ENCODE assay signal across 8 cellular contexts in the genomic region with DNA sequence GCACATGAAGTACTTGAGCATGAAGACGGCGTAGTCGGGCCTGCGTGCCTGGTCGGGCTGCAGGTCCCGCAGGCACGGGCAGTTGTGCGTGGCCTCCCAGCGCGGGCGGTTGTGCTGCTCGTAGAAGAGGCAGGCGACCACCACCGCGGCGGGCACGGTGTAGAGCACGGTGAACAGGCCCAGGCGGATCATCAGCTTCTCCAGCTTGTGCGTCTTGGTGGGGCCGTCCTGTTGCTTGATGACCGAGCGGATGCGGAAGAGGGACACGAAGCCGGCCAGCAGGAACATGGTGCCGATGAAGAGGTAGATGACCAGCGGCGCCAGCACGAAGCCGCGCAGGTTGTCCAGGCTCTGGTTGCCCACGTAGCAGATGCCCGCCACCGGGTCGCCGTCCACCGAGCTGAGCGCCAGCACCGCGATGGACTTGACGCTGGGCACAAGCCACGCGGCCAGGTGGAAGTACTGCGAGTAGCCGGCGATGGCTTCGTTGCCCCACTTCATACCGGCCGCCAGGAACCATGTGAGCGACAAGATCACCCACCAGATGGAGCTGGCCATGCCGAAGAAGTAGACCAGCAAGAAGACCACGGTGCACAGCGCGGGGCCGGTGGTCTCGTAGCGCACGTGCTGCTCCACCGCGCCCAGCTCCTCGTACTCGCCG. TPM values are rescaled to one million over a fixed set of nuclear protein-coding genes. Genes with fewer than 3 reads are reported as not detected.
A peak's percentile ranks its signal among the peaks of the same experiment; 100 is the strongest.
DNase-seq lines count a peak whose midpoint lies in the region; ATAC-seq and TF ChIP-seq lines count a peak whose summit lies in the region.

No MANE protein-coding gene starts in this region.

- no peak overlapping the region for H3K27ac Mint-ChIP-seq in naive B cell

- CTCF ChIA-PET in AG04450 (lab: Charles Lee) = interaction anchor here (0.9 to 9.5 kb wide), 4 partner anchors 26 to 1243 kb away, joined by 3 to 215 read pairs (median 4); no protein-coding TSS in a partner anchor

- H3K4me3 Mint-ChIP-seq in naive B cell = peak overlapping the region; percentile 74 to 96 (median 79)

- ATAC-seq in naive B cell (ENCODE audit: low read depth in 2 of 2) (no peak), HG03457 (IDR thresholded peaks at IDR 0.05; ENCODE audit: unreplicated experiment) (no peak), GM18868 (IDR thresholded peaks at IDR 0.05; ENCODE audit: unreplicated experiment) (no peak)

- H3K27me3 ChIP-seq in AG04450 (ENCODE audit: control insufficient read depth, insufficient read depth, low read length) = no peaks in the 10 kb centered on the region
- peaks cover 35% of the 10 kb centered on the region for H3K27me3 ChIP-seq in HUES64 (ENCODE audit: insufficient read depth, low read length)
- no peaks in the 10 kb centered on the region for H3K27me3 ChIP-seq in dorsolateral prefrontal cortex

- WGBS in HUES64 = 3% methylated on average over 64 of the region's 64 CpGs

- peaks cover 19 to 47% (median 27%) of the 10 kb centered on the region in 3 donors for H3K4me1 Mint-ChIP-seq in naive B cell

- no peaks in the 10 kb centered on the region; the same call in 1 of the 2 replicates for H3K9me3 ChIP-seq in AG04450 (ENCODE audit: control insufficient read depth, insufficient read depth, low read length)
- no peaks in the 10 kb centered on the region for H3K9me3 ChIP-seq in HUES64 (ENCODE audit: insufficient read depth, low read depth, low read length)

- no peaks in the 10 kb centered on the region for H3K36me3 ChIP-seq in HUES64 (ENCODE audit: insufficient read depth, low read length)

- peaks cover 0 to 2% (median 0%) of the 10 kb centered on the region in 7 donors for H3K9me3 Mint-ChIP-seq in naive B cell

- intact Hi-C loops in dorsolateral prefrontal cortex (cut with DNase I) = loop anchor here (2.0 to 10.0 kb wide), 10 partner anchors 72 to 515 kb away; a partner anchor contains a TSS

- peak overlapping the region; percentile 72 for H3K4me3 ChIP-seq in AG04450 (ENCODE audit: low read depth, low read length)
- H3K4me3 ChIP-seq in HUES64 (ENCODE audit: low read length) = peak overlapping the region; percentile 68
- peak overlapping the region; percentile 26 to 89 (median 60) for H3K4me3 ChIP-seq in dorsolateral prefrontal cortex

- POLR2A ChIA-PET in AG04450 (lab: Yijun Ruan, JAX) = interaction anchor here (1.0 kb wide), 1 partner anchor 640 kb away, joined by 3 read pairs; no protein-coding TSS in a partner anchor

- H3K4me1 ChIP-seq in HUES64 (ENCODE audit: insufficient read depth, low read length) = peaks cover 44% of the 10 kb centered on the region

- no peak overlapping the region for H3K27ac ChIP-seq in AG04450 (ENCODE audit: low read depth, low read length)
- H3K27ac ChIP-seq in HUES64 (ENCODE audit: low read depth, low read length) = no peak overlapping the region
- H3K27ac ChIP-seq in dorsolateral prefrontal cortex = no peak overlapping the region

- peak overlapping the region; percentile 62 for H3K9ac ChIP-seq in HUES64 (ENCODE audit: low read depth, low read length)

- DNase-seq in AG04450 (ENCODE audit: low read depth, low spot score) = no peak
- DNase-seq in dorsolateral prefrontal cortex = peak in 3 of 10 donors; percentile 37 to 59 (median 48)
- DNase-seq in naive B cell = no peak
- DNase-seq in NCI-H2196 treated with DMSO at 0.1 percent for 48 hours (lab: John Stamatoyannopoulos, UW; ENCODE audit: unreplicated experiment) = no peak
- DNase-seq in OCI-M2 (lab: John Stamatoyannopoulos, UW; ENCODE audit: unreplicated experiment) = no peak

- peak; percentile 24 for TF ChIP-seq CTCF in AG04450 (IDR thresholded peaks at IDR 0.05; ENCODE audit: low read depth, low read length)
- TF ChIP-seq CTCF in dorsolateral prefrontal cortex (IDR thresholded peaks at IDR 0.05 in 54 of 56, conservative IDR thresholded peaks at IDR 0.05 in 2 of 56; ENCODE audit: low read depth in 1 of 56, partially characterized antibody in 56 of 56) = peak in 1 of 56 donors; percentile 4

- H3K27me3 Mint-ChIP-seq in naive B cell = peaks cover 40 to 77% (median 41%) of the 10 kb centered on the region in 3 donors

- no peaks in the 10 kb centered on the region for H3K36me3 Mint-ChIP-seq in naive B cell

RNA-seq across cellular contexts. Expression of a gene that starts 2.3 kb away (rescaled TPM):
- polyA plus RNA-seq in AG04450 (2011; rRNA removed) (0.52 and 0.55 TPM in 2 replicates), naive B cell (ENCODE audit: low read depth in 6 of 6) (not detected)
- polyA minus RNA-seq in AG04450 (2011; rRNA and poly(A)+ RNA removed) = 1.3 TPM in 2 replicates
- 5.7 TPM for polyA plus RNA-seq in HUES64 (2013, experiment 1 of 2)
- polyA plus RNA-seq in HUES64 (2013, experiment 2 of 2) = 4.8 TPM
- total RNA-seq in dorsolateral prefrontal cortex = 10 to 100 TPM in 16 of 120 experiments, 1 to 10 TPM in 104; 3.4 to 36.8 (median 7.2) TPM

RNA-seq across cellular contexts. Expression of a gene that starts 34.6 kb away (rescaled TPM):
- not detected in 2 replicates for polyA plus RNA-seq in AG04450 (2011; rRNA removed)
- polyA minus RNA-seq in AG04450 (2011; rRNA and poly(A)+ RNA removed) = not detected in 2 replicates
- polyA plus RNA-seq in HUES64 (2013, experiment 1 of 2) = not detected
- polyA plus RNA-seq in HUES64 (2013, experiment 2 of 2) = not detected
- 1 to 10 TPM in 22 of 120 experiments, under 1 TPM in 78, not detected in 20; 0.26 to 1.9 (median 0.63) TPM for total RNA-seq in dorsolateral prefrontal cortex
- polyA plus RNA-seq in naive B cell (ENCODE audit: low read depth in 6 of 6) = not detected
